In the genomic region with DNA sequence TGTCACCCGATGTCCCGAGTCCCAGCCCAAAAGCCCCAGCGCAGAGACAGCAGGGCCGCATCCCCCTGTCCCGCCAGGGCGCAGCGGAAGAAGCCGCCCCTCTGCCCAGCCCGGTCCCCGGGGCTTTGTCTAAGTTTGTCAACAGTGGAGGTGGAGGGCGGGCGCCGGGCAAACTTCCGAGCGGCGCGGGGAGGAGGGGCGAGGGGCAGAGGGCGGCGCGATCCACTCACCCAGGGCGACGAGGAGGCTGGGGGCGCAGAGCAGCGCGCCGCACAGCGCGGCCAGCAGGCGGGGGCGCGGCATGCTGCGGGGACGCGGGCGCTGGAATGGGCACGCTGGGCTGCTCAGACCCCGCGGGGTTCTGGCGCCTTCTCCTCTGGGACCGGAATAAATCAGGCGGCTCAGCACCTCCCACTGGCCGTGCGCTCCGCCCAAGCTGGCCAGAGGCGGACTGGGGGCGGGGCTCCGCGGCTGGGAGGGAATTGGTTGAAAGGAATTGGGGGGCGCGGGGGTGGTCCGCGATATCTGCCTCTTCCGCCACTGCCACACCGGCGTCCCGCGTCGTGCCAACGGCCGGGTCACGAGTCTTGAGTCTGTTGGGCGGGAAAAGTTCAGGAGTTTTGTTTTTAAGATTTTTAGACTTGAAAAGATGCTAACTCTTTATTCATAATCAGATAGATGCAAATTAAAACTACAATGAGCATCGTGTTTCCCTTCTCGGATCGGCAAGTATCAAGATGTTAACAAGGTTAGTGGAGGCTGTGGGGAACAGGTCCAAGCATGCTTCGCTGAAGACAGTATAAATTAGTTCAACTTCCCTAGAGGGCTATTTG, we compare ENCODE assay signal across 1 cellular context.
TF ChIP-seq lines count a peak whose summit lies in the region.

A gene with protein sequence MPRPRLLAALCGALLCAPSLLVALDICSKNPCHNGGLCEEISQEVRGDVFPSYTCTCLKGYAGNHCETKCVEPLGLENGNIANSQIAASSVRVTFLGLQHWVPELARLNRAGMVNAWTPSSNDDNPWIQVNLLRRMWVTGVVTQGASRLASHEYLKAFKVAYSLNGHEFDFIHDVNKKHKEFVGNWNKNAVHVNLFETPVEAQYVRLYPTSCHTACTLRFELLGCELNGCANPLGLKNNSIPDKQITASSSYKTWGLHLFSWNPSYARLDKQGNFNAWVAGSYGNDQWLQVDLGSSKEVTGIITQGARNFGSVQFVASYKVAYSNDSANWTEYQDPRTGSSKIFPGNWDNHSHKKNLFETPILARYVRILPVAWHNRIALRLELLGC (minus strand): TSS at position 363 of the 833 bp plus-strand sequence. CDS start 60 bp downstream, at position 303.

TF ChIP-seq in K562, 482 proteins besides CTCF, POLR2A, EP300 and RAD21 (continued from another document and continues in another):
- TF ChIP-seq PKNOX1 (IDR thresholded peaks at IDR 0.05) (peak; percentile 60; the same call in 1 of the 2 replicates), ZKSCAN1 (IDR thresholded peaks at IDR 0.05; ENCODE audit: low read depth, low read length) (no peak), SRSF7 (optimal IDR thresholded peaks at IDR 0.05; ENCODE audit: low read depth, low read length) (no peak), SMAD4 (CRISPR knock-in tag; conservative IDR thresholded peaks at IDR 0.05) (no peak; the same call in 1 of the 2 replicates), EHMT2 (IDR thresholded peaks at IDR 0.05) (no peak), PREB (CRISPR knock-in tag; IDR thresholded peaks at IDR 0.05) (no peak), ZKSCAN3 (CRISPR knock-in tag; IDR thresholded peaks at IDR 0.05) (no peak), RUNX1 (IDR thresholded peaks at IDR 0.05; ENCODE audit: low read depth) (no peak), KLF6 (CRISPR knock-in tag; IDR thresholded peaks at IDR 0.05; ENCODE audit: borderline replicate concordance) (no peak), KDM4B (IDR thresholded peaks at IDR 0.05; ENCODE audit: borderline replicate concordance in 2 of 2, low read depth in 1 of 2) (no peak), SUPT5H (IDR thresholded peaks at IDR 0.05) (peak; percentile 69), ZNF184 (CRISPR knock-in tag; IDR thresholded peaks at IDR 0.05) (no peak), MYNN (IDR thresholded peaks at IDR 0.05) (no peak), MYNN (CRISPR knock-in tag; IDR thresholded peaks at IDR 0.05) (no peak), TEAD4 (IDR thresholded peaks at IDR 0.05; ENCODE audit: low read length) (no peak), TEAD4 (CRISPR knock-in tag; IDR thresholded peaks at IDR 0.05; ENCODE audit: borderline replicate concordance) (peak; percentile 59; the same call in 1 of the 2 replicates), CCNT2 (IDR thresholded peaks at IDR 0.05; ENCODE audit: borderline replicate concordance, extremely low read depth, insufficient read length, low read depth, low read length) (no peak), SMAD3 (CRISPR knock-in tag; conservative IDR thresholded peaks at IDR 0.05) (no peak), ARID3B (CRISPR knock-in tag; IDR thresholded peaks at IDR 0.05; ENCODE audit: borderline replicate concordance) (no peak), L3MBTL2 (IDR thresholded peaks at IDR 0.05) (peak; percentile 55; the same call in 1 of the 2 replicates), ZNF253 (CRISPR knock-in tag; conservative IDR thresholded peaks at IDR 0.05) (no peak), TCFL5 (CRISPR knock-in tag; conservative IDR thresholded peaks at IDR 0.05) (no peak), MTA2 (IDR thresholded peaks at IDR 0.05; ENCODE audit: low read depth) (no peak)
- TF ChIP-seq, protein P1, sequence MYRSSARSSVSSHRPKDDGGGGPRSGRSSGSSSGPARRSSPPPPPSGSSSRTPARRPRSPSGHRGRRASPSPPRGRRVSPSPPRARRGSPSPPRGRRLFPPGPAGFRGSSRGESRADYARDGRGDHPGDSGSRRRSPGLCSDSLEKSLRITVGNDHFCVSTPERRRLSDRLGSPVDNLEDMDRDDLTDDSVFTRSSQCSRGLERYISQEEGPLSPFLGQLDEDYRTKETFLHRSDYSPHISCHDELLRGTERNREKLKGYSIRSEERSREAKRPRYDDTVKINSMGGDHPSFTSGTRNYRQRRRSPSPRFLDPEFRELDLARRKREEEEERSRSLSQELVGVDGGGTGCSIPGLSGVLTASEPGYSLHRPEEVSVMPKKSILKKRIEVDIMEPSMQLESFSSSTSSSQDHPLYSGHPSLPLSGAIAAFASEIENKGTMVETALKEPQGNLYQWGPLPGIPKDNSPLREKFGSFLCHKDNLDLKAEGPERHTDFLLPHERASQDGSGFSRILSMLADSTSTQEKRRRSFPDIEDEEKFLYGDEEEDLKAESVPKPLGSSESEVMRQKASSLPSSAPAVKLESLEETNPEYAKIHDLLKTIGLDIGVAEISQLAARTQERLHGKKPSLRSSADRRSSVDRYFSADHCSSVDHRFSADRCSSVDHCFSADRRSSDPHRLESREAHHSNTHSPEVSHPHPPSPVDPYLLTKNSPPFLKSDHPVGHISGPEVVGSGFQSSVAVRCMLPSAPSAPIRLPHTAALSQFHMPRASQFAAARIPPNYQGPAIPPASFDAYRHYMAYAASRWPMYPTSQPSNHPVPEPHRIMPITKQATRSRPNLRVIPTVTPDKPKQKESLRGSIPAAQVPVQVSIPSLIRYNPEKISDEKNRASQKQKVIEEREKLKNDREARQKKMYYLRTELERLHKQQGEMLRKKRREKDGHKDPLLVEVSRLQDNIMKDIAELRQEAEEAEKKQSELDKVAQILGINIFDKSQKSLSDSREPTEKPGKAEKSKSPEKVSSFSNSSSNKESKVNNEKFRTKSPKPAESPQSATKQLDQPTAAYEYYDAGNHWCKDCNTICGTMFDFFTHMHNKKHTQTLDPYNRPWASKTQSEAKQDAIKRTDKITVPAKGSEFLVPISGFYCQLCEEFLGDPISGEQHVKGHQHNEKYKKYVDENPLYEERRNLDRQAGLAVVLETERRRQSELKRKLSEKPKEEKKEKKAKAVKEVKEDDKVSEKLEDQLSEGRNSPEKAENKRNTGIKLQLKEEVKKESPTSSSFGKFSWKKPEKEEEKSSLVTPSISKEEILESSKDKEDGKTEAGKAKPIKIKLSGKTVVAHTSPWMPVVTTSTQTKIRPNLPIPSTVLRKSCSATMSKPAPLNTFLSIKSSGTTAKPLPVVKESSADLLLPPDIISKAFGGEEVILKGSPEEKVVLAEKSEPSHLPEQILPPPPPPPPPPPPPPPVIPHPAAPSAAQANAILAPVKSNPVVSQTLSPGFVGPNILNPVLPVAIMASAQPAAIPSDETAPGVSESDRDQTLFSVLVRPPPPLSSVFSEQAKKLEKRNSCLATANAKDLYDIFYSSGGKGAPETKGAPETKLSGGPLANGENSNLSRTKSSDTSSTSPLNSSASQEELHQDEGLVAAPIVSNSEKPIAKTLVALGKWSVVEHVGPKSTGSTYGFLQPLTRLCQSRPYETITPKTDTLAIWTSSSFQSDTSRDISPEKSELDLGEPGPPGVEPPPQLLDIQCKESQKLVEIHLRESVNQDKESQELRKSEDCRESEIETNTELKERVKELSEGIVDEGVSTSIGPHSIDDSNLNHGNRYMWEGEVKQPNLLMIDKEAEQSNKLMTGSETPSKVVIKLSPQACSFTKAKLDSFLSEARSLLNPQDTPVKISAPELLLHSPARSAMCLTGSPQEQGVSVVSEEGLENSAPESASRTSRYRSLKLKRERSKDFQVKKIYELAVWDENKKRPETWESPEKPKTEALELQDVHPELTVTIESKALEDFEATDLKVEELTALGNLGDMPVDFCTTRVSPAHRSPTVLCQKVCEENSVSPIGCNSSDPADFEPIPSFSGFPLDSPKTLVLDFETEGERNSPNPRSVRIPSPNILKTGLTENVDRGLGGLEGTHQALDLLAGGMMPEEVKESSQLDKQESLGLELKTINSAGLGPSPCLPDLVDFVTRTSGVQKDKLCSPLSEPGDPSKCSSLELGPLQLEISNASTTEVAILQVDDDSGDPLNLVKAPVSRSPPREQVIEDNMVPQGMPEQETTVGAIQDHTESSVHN (IDR thresholded peaks at IDR 0.05; ENCODE audit: borderline replicate concordance in 1 of 2, low read depth in 1 of 2), result no peak
- TF ChIP-seq, protein P2, sequence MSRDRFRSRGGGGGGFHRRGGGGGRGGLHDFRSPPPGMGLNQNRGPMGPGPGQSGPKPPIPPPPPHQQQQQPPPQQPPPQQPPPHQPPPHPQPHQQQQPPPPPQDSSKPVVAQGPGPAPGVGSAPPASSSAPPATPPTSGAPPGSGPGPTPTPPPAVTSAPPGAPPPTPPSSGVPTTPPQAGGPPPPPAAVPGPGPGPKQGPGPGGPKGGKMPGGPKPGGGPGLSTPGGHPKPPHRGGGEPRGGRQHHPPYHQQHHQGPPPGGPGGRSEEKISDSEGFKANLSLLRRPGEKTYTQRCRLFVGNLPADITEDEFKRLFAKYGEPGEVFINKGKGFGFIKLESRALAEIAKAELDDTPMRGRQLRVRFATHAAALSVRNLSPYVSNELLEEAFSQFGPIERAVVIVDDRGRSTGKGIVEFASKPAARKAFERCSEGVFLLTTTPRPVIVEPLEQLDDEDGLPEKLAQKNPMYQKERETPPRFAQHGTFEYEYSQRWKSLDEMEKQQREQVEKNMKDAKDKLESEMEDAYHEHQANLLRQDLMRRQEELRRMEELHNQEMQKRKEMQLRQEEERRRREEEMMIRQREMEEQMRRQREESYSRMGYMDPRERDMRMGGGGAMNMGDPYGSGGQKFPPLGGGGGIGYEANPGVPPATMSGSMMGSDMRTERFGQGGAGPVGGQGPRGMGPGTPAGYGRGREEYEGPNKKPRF (IDR thresholded peaks at IDR 0.05; ENCODE audit: low read depth, low read length), result no peak
- TF ChIP-seq, protein P3, sequence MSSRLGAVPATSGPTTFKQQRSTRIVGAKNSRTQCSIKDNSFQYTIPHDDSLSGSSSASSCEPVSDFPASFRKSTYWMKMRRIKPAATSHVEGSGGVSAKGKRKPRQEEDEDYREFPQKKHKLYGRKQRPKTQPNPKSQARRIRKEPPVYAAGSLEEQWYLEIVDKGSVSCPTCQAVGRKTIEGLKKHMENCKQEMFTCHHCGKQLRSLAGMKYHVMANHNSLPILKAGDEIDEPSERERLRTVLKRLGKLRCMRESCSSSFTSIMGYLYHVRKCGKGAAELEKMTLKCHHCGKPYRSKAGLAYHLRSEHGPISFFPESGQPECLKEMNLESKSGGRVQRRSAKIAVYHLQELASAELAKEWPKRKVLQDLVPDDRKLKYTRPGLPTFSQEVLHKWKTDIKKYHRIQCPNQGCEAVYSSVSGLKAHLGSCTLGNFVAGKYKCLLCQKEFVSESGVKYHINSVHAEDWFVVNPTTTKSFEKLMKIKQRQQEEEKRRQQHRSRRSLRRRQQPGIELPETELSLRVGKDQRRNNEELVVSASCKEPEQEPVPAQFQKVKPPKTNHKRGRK (tag; IDR thresholded peaks at IDR 0.05), result no peak
- TF ChIP-seq, protein P4, sequence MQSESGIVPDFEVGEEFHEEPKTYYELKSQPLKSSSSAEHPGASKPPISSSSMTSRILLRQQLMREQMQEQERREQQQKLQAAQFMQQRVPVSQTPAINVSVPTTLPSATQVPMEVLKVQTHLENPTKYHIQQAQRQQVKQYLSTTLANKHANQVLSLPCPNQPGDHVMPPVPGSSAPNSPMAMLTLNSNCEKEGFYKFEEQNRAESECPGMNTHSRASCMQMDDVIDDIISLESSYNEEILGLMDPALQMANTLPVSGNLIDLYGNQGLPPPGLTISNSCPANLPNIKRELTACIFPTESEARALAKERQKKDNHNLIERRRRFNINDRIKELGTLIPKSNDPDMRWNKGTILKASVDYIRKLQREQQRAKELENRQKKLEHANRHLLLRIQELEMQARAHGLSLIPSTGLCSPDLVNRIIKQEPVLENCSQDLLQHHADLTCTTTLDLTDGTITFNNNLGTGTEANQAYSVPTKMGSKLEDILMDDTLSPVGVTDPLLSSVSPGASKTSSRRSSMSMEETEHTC (IDR thresholded peaks at IDR 0.05), result no peak; the same call in 1 of the 2 replicates
- TF ChIP-seq, protein P5, sequence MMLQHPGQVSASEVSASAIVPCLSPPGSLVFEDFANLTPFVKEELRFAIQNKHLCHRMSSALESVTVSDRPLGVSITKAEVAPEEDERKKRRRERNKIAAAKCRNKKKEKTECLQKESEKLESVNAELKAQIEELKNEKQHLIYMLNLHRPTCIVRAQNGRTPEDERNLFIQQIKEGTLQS (IDR thresholded peaks at IDR 0.05), result no peak
- TF ChIP-seq, protein P5 (CRISPR knock-in tag; conservative IDR thresholded peaks at IDR 0.05), result no peak
